8 cellular contexts compared by ENCODE assay signal in genomic region chr14:68627868-68628604, GRCh38.
DNase-seq lines count a peak whose midpoint lies in the region; ATAC-seq and TF ChIP-seq lines count a peak whose summit lies in the region.

No MANE protein-coding gene starts in this region.

- POLR2A ChIA-PET in Caco-2 (lab: Charles Lee) = interaction anchor here (0.5 to 2.4 kb wide), 6 partner anchors 10 to 169 kb away, joined by 3 to 20 read pairs (median 4); partner anchors contain the start of gene ZFP36L1

- H3K4me1 ChIP-seq in Caco-2 (peaks cover 26% of the 10 kb centered on the region), lower lobe of right lung (peaks cover 35% of the 10 kb centered on the region)

- H3K36me3 ChIP-seq in Caco-2 (ENCODE audit: control insufficient read depth, insufficient read depth, low read length) = no peaks in the 10 kb centered on the region
- H3K36me3 ChIP-seq in lower lobe of right lung = no peaks in the 10 kb centered on the region

- CTCF ChIA-PET in Caco-2 (lab: Charles Lee) = interaction anchor here (0.6 to 1.4 kb wide), 6 partner anchors 28 to 578 kb away, joined by 3 to 5 read pairs (median 3); partner anchors contain the start of gene ZFP36L1

- no peaks in the 10 kb centered on the region for H3K27me3 Mint-ChIP-seq in Caco-2 (ENCODE audit: insufficient read depth, unreplicated experiment)
- no peaks in the 10 kb centered on the region for H3K27me3 Mint-ChIP-seq in central memory CD8-positive, alpha-beta T cell

- TF ChIP-seq CTCF in Caco-2 (IDR thresholded peaks at IDR 0.05; ENCODE audit: insufficient read depth in 1 of 2, low read depth in 1 of 2, low read length in 1 of 2, severe bottlenecking in 1 of 2, unreplicated experiment in 1 of 2) = no peak
- no peak for TF ChIP-seq CTCF in lower lobe of right lung (IDR thresholded peaks at IDR 0.05)

- H3K27ac Mint-ChIP-seq in Caco-2 (ENCODE audit: unreplicated experiment) = peak overlapping the region; percentile 89
- no peak overlapping the region for H3K27ac Mint-ChIP-seq in central memory CD8-positive, alpha-beta T cell (ENCODE audit: low read depth)

- peaks cover 13% of the 10 kb centered on the region for H3K36me3 Mint-ChIP-seq in Caco-2 (ENCODE audit: insufficient read depth, unreplicated experiment)
- peaks cover 4% of the 10 kb centered on the region for H3K36me3 Mint-ChIP-seq in central memory CD8-positive, alpha-beta T cell (ENCODE audit: insufficient read depth)

- H3K4me3 ChIP-seq in Caco-2 (ENCODE audit: low read depth, low read length) = peak overlapping the region; percentile 49
- peak overlapping the region; percentile 49 for H3K4me3 ChIP-seq in lower lobe of right lung

- peak overlapping the region; percentile 83 for H3K27ac ChIP-seq in lower lobe of right lung

- peaks cover 15% of the 10 kb centered on the region for H3K4me1 Mint-ChIP-seq in Caco-2 (ENCODE audit: low read depth, unreplicated experiment)
- H3K4me1 Mint-ChIP-seq in central memory CD8-positive, alpha-beta T cell = peaks cover 11% of the 10 kb centered on the region

- TSS peak; percentile 58 for BruUV-seq in Caco-2 (replicated peaks; lab: Mats Ljungman, UMichigan)

- H3K27me3 ChIP-seq in Caco-2 (replicated peaks; ENCODE audit: control insufficient read depth, insufficient read depth, low read length) (no peaks in the 10 kb centered on the region), lower lobe of right lung (ENCODE audit: low read depth) (no peaks in the 10 kb centered on the region)

- DNase-seq in Caco-2 = peak; percentile 84 to 89
- DNase-seq in activated CD4-positive, CD25-positive, alpha-beta regulatory T cell (lab: John Stamatoyannopoulos, UW) = peak; percentile 19 to 41 (median 24)
- no peak for DNase-seq in central memory CD8-positive, alpha-beta T cell (ENCODE audit: low spot score in 2 of 2)
- DNase-seq in lower lobe of right lung = peak; percentile 82
- DNase-seq in stimulated activated CD8-positive, alpha-beta memory T cell treated with anti-CD3 and anti-CD28 coated beads, Interleukin-12 subunit alpha, Interleukin-12 subunit beta, amount 100 ng/mL, for 1 hour (ENCODE audit: low read depth) = peak; percentile 42
- DNase-seq in NOMO-1 (lab: John Stamatoyannopoulos, UW; ENCODE audit: unreplicated experiment in 2 of 2) = no peak

- no peaks in the 10 kb centered on the region for H3K9me3 Mint-ChIP-seq in Caco-2 (ENCODE audit: unreplicated experiment)
- no peaks in the 10 kb centered on the region for H3K9me3 Mint-ChIP-seq in central memory CD8-positive, alpha-beta T cell

- H3K4me3 Mint-ChIP-seq in Caco-2 (ENCODE audit: unreplicated experiment) = peak overlapping the region; percentile 77
- H3K4me3 Mint-ChIP-seq in central memory CD8-positive, alpha-beta T cell = peak overlapping the region; percentile 71

- ATAC-seq in central memory CD8-positive, alpha-beta T cell (replicated peaks; ENCODE audit: extremely low read depth, poor library complexity, severe bottlenecking) = no peak
- peak; percentile 71 to 78 for ATAC-seq in lower lobe of right lung
- ATAC-seq in HG03442 (IDR thresholded peaks at IDR 0.05; ENCODE audit: unreplicated experiment) = no peak
- no peak for ATAC-seq in HG02852 (IDR thresholded peaks at IDR 0.05; ENCODE audit: unreplicated experiment)

- H3K9me3 ChIP-seq in Caco-2 = no peaks in the 10 kb centered on the region
- no peaks in the 10 kb centered on the region for H3K9me3 ChIP-seq in lower lobe of right lung

- intact Hi-C loops in Caco-2 (cut with micrococcal nuclease; ENCODE audit: unreplicated experiment) (loop anchor here (1.0 to 2.0 kb wide), 4 partner anchors 8 to 166 kb away; no protein-coding TSS in a partner anchor), lower lobe of right lung (cut with DNase I) (no loop called here)

Comparison
In these comparisons a context has a peak if more than half of its experiments do, and no peak if none do; other contexts are left out.
1. DNase-seq: peak in Caco-2 (2 of 2), activated CD4-positive, CD25-positive, alpha-beta regulatory T cell (4 of 4), lower lobe of right lung (single experiment) and stimulated activated CD8-positive, alpha-beta memory T cell treated with anti-CD3 and anti-CD28 coated beads, Interleukin-12 subunit alpha, Interleukin-12 subunit beta, amount 100 ng/mL, for 1 hour (single experiment); none in central memory CD8-positive, alpha-beta T cell (0 of 2) and NOMO-1 (0 of 2).
2. ATAC-seq: peak in lower lobe of right lung (2 of 2); none in central memory CD8-positive, alpha-beta T cell (single experiment), HG03442 (single experiment) and HG02852 (single experiment).